ENCODE assay signal across 12 cellular contexts in the genomic region with DNA sequence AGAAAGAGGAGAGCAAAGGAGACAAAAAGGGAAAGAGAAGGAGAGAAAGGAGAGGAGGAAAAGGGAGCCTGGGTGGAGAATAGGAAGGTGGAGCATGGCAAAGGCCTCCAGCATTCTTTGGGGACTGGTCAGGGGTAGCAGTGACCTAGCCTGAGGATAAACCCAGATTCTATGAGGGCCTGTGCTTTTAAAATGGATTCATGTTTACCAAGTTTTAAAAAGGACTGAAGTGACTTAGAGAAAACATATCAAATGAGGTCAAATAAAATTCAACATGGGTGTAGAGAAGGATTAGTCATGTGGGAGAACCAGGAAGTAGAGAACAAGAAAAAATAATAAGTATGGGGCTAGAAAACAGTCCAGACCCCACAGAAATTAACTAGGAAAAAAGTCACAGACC. TPM values are rescaled to one million over a fixed set of nuclear protein-coding genes. Genes with fewer than 3 reads are reported as not detected.
DNase-seq lines count a peak whose midpoint lies in the region; ATAC-seq, FAIRE-seq and TF ChIP-seq lines count a peak whose summit lies in the region.
"Had no signal": no experiment of that assay in that cellular context is flagged by ENCODE, and none has a peak within 500 bp of the region (broad histone marks: within the 10 kb centered on the region; RNA-seq: fewer than 3 reads in every experiment).

No MANE protein-coding gene starts in this region.

- H3K4me1 ChIP-seq in smooth muscle cell (ENCODE audit: low read depth) (peaks cover 35% of the 10 kb centered on the region), kidney (ENCODE audit: control insufficient read depth in 1 of 2, insufficient read depth in 1 of 2, low read depth in 1 of 2, low read length in 2 of 2) (peaks cover 17 to 28% of the 10 kb centered on the region in 2 donors)

- H3K27ac ChIP-seq in smooth muscle cell (ENCODE audit: low read depth) (peak overlapping the region; percentile 90), kidney (ENCODE audit: low read depth in 2 of 2, low read length in 2 of 2) (no peak overlapping the region)

- no peaks in the 10 kb centered on the region for H3K27me3 ChIP-seq in smooth muscle cell (ENCODE audit: low read depth)

- H3K4me3 ChIP-seq in GM12865 (ENCODE audit: low read depth, low read length) = peak overlapping the region; percentile 32
- no peak overlapping the region for H3K4me3 ChIP-seq in smooth muscle cell
- H3K4me3 ChIP-seq in kidney (ENCODE audit: low read length in 2 of 2) = no peak overlapping the region

- peak overlapping the region; percentile 38 for H3K4me2 ChIP-seq in smooth muscle cell

- peak overlapping the region; percentile 3 for H3K9ac ChIP-seq in smooth muscle cell (ENCODE audit: low read depth)
- H3K9ac ChIP-seq in kidney (ENCODE audit: low read length in 2 of 2) = no peak overlapping the region

- peaks cover 74% of the 10 kb centered on the region for H4K20me1 ChIP-seq in smooth muscle cell (ENCODE audit: low read depth)

- no peak overlapping the region for H2AFZ ChIP-seq in smooth muscle cell (ENCODE audit: low read depth)

- H3F3A ChIP-seq in smooth muscle cell (ENCODE audit: low read depth) = peaks cover 13% of the 10 kb centered on the region

- no peak for FAIRE-seq in kidney (lab: Jason Lieb, UNC)
- FAIRE-seq: D721Med had no signal

- DNase-seq in GM12865 (ENCODE audit: low read depth) (no peak), smooth muscle cell (lab: John Stamatoyannopoulos, UW; ENCODE audit: unreplicated experiment) (no peak), kidney (no peak), putamen (ENCODE audit: low spot score) (no peak), hippocampal formation (lab: John Stamatoyannopoulos, UW) (no peak)
- DNase-seq: head of caudate nucleus, T-helper 9 cell had no signal

- H3K36me3 ChIP-seq in smooth muscle cell (ENCODE audit: low read depth) = no peaks in the 10 kb centered on the region
- no peaks in the 10 kb centered on the region for H3K36me3 ChIP-seq in kidney (ENCODE audit: control insufficient read depth in 1 of 2, insufficient read depth in 2 of 2, low read length in 2 of 2)

- ATAC-seq in HG03520 (IDR thresholded peaks at IDR 0.05; ENCODE audit: unreplicated experiment) (peak; percentile 9), esophagus mucosa (peak; percentile 12), HG02798 (IDR thresholded peaks at IDR 0.05; ENCODE audit: poor library complexity, unreplicated experiment) (no peak)
- ATAC-seq: natural killer cell treated with Interleukin-12 subunit alpha and Interleukin-12 subunit beta and Interleukin-15 and Interleukin-18, amount 100 ng/mL, for 72 hours had no signal

- H3K79me2 ChIP-seq in smooth muscle cell (ENCODE audit: low read depth) = peaks cover 97% of the 10 kb centered on the region

- no peak for TF ChIP-seq CTCF in GM12865 (IDR thresholded peaks at IDR 0.05; ENCODE audit: insufficient read depth, low read depth, low read length, missing control alignments)
- no peak for TF ChIP-seq CTCF in smooth muscle cell (IDR thresholded peaks at IDR 0.05; ENCODE audit: borderline replicate concordance, insufficient read depth, poor library complexity, severe bottlenecking)
- TF ChIP-seq CTCF in kidney (IDR thresholded peaks at IDR 0.05; ENCODE audit: borderline replicate concordance, extremely low read depth, insufficient read depth) = no peak

- H3K9me3 ChIP-seq in smooth muscle cell (replicated peaks; ENCODE audit: low read depth) = no peaks in the 10 kb centered on the region
- H3K9me3 ChIP-seq in kidney (ENCODE audit: control insufficient read depth in 1 of 2, low read length in 2 of 2) = no peaks in the 10 kb centered on the region

- intact Hi-C loops in kidney (cut with DNase I) = no loop called here

RNA-seq across cellular contexts. Expression of a gene that starts 20.7 kb away (rescaled TPM):
- total RNA-seq in esophagus mucosa (28.3 TPM), smooth muscle cell (46.4 and 69.1 TPM in 2 replicates), kidney (114 TPM)
- polyA plus RNA-seq in smooth muscle cell (27.4 and 37.6 TPM in 2 replicates), kidney (ENCODE audit: insufficient read depth, low read depth, low replicate concordance) (18.5 TPM)
